8 cellular contexts compared by ENCODE assay signal in the genomic region with DNA sequence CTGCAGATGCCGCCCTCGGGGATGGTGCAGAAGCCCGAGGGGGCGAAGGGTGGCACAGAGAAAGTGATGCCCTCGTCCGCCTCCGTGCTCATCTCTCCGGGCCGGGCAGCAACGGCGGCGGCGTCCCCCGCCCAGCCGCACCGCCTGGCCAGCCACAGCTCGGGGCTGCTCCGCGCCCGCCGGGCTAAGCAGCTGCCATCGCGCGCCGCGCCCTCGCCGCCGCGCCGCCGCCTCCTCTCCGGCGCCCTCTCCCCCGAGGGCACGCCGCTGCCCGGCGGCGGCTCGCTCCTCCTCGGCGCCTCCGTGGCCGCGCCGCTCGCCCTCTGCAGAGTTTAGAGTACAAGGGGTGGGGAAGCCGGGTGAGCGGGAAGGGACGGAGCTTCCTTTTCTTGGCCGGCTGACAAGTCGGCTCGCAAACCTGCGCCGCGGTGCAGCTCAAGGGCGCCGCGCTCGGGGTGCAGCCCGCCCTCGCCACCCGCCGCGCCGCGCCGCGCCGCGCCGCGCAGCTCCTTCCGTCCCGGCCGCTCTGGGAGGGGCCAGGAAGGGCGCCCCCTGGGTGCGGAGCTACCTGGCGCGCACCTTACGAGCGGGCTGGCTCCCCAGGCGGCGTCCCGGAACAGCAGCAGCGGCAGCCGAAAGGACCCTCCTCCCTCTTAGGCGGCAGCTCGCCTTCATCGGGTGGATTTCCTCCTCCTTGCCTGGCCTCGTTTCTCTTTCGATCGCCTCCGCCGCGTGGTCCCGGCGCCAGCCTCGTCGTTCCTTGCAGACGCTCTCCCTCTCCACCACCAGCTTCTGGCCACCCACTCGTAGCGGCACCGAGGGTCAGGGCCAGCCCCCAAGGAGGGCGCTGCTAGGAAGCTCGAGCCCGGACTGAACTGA. TPM values are rescaled to one million over a fixed set of nuclear protein-coding genes. Genes with fewer than 3 reads are reported as not detected.
DNase-seq lines count a peak whose midpoint lies in the region; ATAC-seq and TF ChIP-seq lines count a peak whose summit lies in the region.

A gene with protein sequence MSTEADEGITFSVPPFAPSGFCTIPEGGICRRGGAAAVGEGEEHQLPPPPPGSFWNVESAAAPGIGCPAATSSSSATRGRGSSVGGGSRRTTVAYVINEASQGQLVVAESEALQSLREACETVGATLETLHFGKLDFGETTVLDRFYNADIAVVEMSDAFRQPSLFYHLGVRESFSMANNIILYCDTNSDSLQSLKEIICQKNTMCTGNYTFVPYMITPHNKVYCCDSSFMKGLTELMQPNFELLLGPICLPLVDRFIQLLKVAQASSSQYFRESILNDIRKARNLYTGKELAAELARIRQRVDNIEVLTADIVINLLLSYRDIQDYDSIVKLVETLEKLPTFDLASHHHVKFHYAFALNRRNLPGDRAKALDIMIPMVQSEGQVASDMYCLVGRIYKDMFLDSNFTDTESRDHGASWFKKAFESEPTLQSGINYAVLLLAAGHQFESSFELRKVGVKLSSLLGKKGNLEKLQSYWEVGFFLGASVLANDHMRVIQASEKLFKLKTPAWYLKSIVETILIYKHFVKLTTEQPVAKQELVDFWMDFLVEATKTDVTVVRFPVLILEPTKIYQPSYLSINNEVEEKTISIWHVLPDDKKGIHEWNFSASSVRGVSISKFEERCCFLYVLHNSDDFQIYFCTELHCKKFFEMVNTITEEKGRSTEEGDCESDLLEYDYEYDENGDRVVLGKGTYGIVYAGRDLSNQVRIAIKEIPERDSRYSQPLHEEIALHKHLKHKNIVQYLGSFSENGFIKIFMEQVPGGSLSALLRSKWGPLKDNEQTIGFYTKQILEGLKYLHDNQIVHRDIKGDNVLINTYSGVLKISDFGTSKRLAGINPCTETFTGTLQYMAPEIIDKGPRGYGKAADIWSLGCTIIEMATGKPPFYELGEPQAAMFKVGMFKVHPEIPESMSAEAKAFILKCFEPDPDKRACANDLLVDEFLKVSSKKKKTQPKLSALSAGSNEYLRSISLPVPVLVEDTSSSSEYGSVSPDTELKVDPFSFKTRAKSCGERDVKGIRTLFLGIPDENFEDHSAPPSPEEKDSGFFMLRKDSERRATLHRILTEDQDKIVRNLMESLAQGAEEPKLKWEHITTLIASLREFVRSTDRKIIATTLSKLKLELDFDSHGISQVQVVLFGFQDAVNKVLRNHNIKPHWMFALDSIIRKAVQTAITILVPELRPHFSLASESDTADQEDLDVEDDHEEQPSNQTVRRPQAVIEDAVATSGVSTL (N-terminal part only) (minus strand): TSS at position 412 of the 879 bp plus-strand sequence. CDS start 320 bp downstream, at position 92.

- no peaks in the 10 kb centered on the region for H3K9me2 ChIP-seq in GM23248 (ENCODE audit: insufficient read depth)
- no peaks in the 10 kb centered on the region for H3K9me2 ChIP-seq in Karpas-422 (replicated peaks; ENCODE audit: insufficient read depth, low read length)

- no peaks in the 10 kb centered on the region for H3K9me3 ChIP-seq in GM23248 (ENCODE audit: low read depth)
- no peaks in the 10 kb centered on the region for H3K9me3 ChIP-seq in Karpas-422 (ENCODE audit: low read length)

- H3K4me1 ChIP-seq in GM23248 (ENCODE audit: insufficient read depth) (peaks cover 30% of the 10 kb centered on the region), Karpas-422 (ENCODE audit: low read length) (peaks cover 24% of the 10 kb centered on the region), foreskin keratinocyte (peaks cover 21% of the 10 kb centered on the region)

- H3K9ac ChIP-seq in GM23248 (peak within 1 kb of the TSS; percentile 92), Karpas-422 (ENCODE audit: low read length) (peak within 1 kb of the TSS; percentile 75)

- no peaks in the 10 kb centered on the region for H3K36me3 ChIP-seq in GM23248 (ENCODE audit: low read depth)
- no peaks in the 10 kb centered on the region for H3K36me3 ChIP-seq in Karpas-422 (ENCODE audit: insufficient read depth, low read length)

- peak within 1 kb of the TSS; percentile 41; the same call in 1 of the 2 replicates for H3K27ac ChIP-seq in GM23248
- no peak within 1 kb of the TSS for H3K27ac ChIP-seq in Karpas-422 (ENCODE audit: low read length)
- H3K27ac ChIP-seq in foreskin keratinocyte: peak within 1 kb of the TSS; percentile 4
- H3K27ac ChIP-seq in substantia nigra (ENCODE audit: low read depth, low read length, poor library complexity, severe bottlenecking): peak within 1 kb of the TSS; percentile 88

- 1% methylated on average over 53 to 83 of the region's 108 CpGs for WGBS in GM23248 (ENCODE audit: low coverage in 1 of 2, low lambda C conversion rate in 2 of 2, missing lambda C conversion rate in 2 of 2), 2 experiments

- H3K4me2 ChIP-seq in GM23248 (ENCODE audit: unreplicated experiment) (peak within 1 kb of the TSS; percentile 93), Karpas-422 (ENCODE audit: low read depth, low read length, poor library complexity, severe bottlenecking) (peak within 1 kb of the TSS; percentile 96)

- H3K4me3 ChIP-seq in GM23248: peak within 1 kb of the TSS; percentile 92
- H3K4me3 ChIP-seq in Karpas-422 (ENCODE audit: low read length): peak within 1 kb of the TSS; percentile 76

- peak within 1 kb of the TSS; percentile 97 for H2AFZ ChIP-seq in GM23248
- H2AFZ ChIP-seq in Karpas-422 (ENCODE audit: low read length): peak within 1 kb of the TSS; percentile 100

- H4K20me1 ChIP-seq in GM23248 (ENCODE audit: insufficient read depth) (no peaks in the 10 kb centered on the region), Karpas-422 (ENCODE audit: insufficient read depth, low read depth, low read length) (no peaks in the 10 kb centered on the region)

- peaks cover 38% of the 10 kb centered on the region for H3F3A ChIP-seq in GM23248 (ENCODE audit: insufficient read depth)

- in situ Hi-C loops in GM23248 (cut with MboI): loop anchor here (10.0 kb wide), 1 partner anchor 208 kb away; no protein-coding TSS in a partner anchor

- H3K27me3 ChIP-seq in GM23248 (replicated peaks; ENCODE audit: insufficient read depth) (no peaks in the 10 kb centered on the region), Karpas-422 (ENCODE audit: low read length) (no peaks in the 10 kb centered on the region; the same call in 1 of the 2 replicates), foreskin keratinocyte (no peaks in the 10 kb centered on the region)

- peak; percentile 87 for ATAC-seq in foreskin keratinocyte

- DNase-seq in ELR (ENCODE audit: low read depth) (peak; percentile 89), GM23248 (peak; percentile 81), Karpas-422 (peak; percentile 91), SHP77 (lab: John Stamatoyannopoulos, UW) (peak; percentile 72 to 83), activated gamma-delta T cell (lab: John Stamatoyannopoulos, UW) (peak; percentile 74), foreskin keratinocyte (peak; percentile 61 to 74), nucleus accumbens (lab: John Stamatoyannopoulos, UW) (peak in 51 of 56 donors; percentile 22 to 84 (median 67)), substantia nigra (lab: John Stamatoyannopoulos, UW) (peak in 47 of 49 donors; percentile 11 to 85 (median 60))

- peak; percentile 95 for TF ChIP-seq CTCF in foreskin keratinocyte (conservative IDR thresholded peaks at IDR 0.05)

- 0 out of 2 replicates have a peak, but pooled peaks cover 2% of the 10 kb centered on the region for H3K79me2 ChIP-seq in GM23248 (ENCODE audit: insufficient read depth)
- H3K79me2 ChIP-seq in Karpas-422 (ENCODE audit: low read length): no peaks in the 10 kb centered on the region

RNA-seq across cellular contexts. Expression of the gene that starts here (rescaled TPM):
- 3.3 and 4.1 TPM in 2 replicates for total RNA-seq in GM23248 (2014; rRNA removed; shearing (Covaris generic))
- polyA plus RNA-seq in GM23248 (2016; fragmentation: Nextera tagmentation; extraction: Ambion mirVana) (1.1 and 1.4 TPM in 2 replicates), foreskin keratinocyte (0.92 and 1.1 TPM in 2 replicates)
- 1.0 and 1.1 TPM in 2 replicates for total RNA-seq in Karpas-422 (2014; rRNA removed; shearing (Covaris generic); ENCODE audit: low replicate concordance)
- 4.1 and 4.5 TPM in 2 replicates for total RNA-seq in foreskin keratinocyte
